27 cellular contexts compared by ENCODE assay signal in genomic region chr2:180513389-180513788, GRCh38.
"Had no signal": no experiment of that assay in that cellular context is flagged by ENCODE, and none has a peak within 500 bp of the region (broad histone marks: within the 10 kb centered on the region; RNA-seq: fewer than 3 reads in every experiment).

No MANE protein-coding gene starts in this region.

- H3K36me3 ChIP-seq: stomach, suprapubic skin, thoracic aorta, thyroid gland, tibial artery, tibial nerve, transverse colon, upper lobe of left lung, upper lobe of right lung, uterus, vagina had no signal

- H3K4me3 ChIP-seq: stomach, suprapubic skin, testis, thoracic aorta, thyroid gland, tibial artery, tibial nerve, transverse colon, upper lobe of left lung, upper lobe of right lung, uterus, vagina had no signal

- H3K9me3 ChIP-seq: stomach, suprapubic skin, testis, thoracic aorta, thyroid gland, tibial artery, tibial nerve, transverse colon, upper lobe of left lung, upper lobe of right lung, uterus, vagina had no signal

- H3K4me1 ChIP-seq: stomach, suprapubic skin, testis, thyroid gland, tibial artery, tibial nerve, transverse colon, upper lobe of left lung, upper lobe of right lung, uterus, vagina had no signal

- H3K27me3 ChIP-seq: stomach, suprapubic skin, testis, thyroid gland, tibial artery, tibial nerve, transverse colon, upper lobe of left lung, uterus, vagina had no signal

- ATAC-seq: stimulated activated effector memory CD8-positive, alpha-beta T cell treated with anti-CD3 and anti-CD28 coated beads, Interleukin-12 subunit alpha, Interleukin-12 subunit beta, amount 100 ng/mL, for 72 hours; stimulated activated memory B cell treated with anti-CD40 and anti-IgM and Interleukin-4, amounts not matched to agents 10 μg/mL and 1 μg/mL and 100 μg/mL, for 72 hours; stimulated activated naive B cell treated with anti-CD40 and anti-IgM and Interleukin-4, amounts not matched to agents 10 μg/mL and 1 μg/mL and 100 μg/mL, for 72 hours; stimulated activated naive CD8-positive, alpha-beta T cell treated with anti-CD3 and anti-CD28 coated beads, Interleukin-15, amount 100 ng/mL, for 72 hours; stimulated activated naive CD8-positive, alpha-beta T cell treated with anti-CD3 and anti-CD28 coated beads, Interleukin-15, Interleukin-2, amounts not matched to agents 100 U/mL and 50 U/mL, for 24 hours; upper lobe of right lung had no signal

- FAIRE-seq: urothelium cell line had no signal

- H3K27ac ChIP-seq: stomach, suprapubic skin, testis, thoracic aorta, thyroid gland, tibial artery, tibial nerve, transverse colon, upper lobe of left lung, upper lobe of right lung, uterus, vagina had no signal

- DNase-seq: stimulated activated CD4-positive, alpha-beta T cell treated with anti-CD3 and anti-CD28 coated beads, Interleukin-2, amount 100 ng/mL, for 48 hours; stimulated activated CD4-positive, alpha-beta T cell treated with anti-CD3 and anti-CD28 coated beads, Interleukin-4, amount 100 ng/mL, for 1 hour; stimulated activated CD4-positive, alpha-beta T cell treated with anti-CD3 and anti-CD28 coated beads, Interleukin-4, amount 100 ng/mL, for 24 hours; stimulated activated CD4-positive, alpha-beta T cell treated with anti-CD3 and anti-CD28 coated beads, Interleukin-4, amount 100 ng/mL, for 4 hours; stimulated activated CD8-positive, alpha-beta memory T cell treated with anti-CD3 and anti-CD28 coated beads, Interleukin-4, amount 100 ng/mL, for 48 hours; stimulated activated naive B cell treated with anti-CD40 and anti-IgM and Interleukin-4, amounts not matched to agents 10 μg/mL and 1 μg/mL and 100 μg/mL, for 72 hours; stimulated activated naive CD4-positive, alpha-beta T cell; stimulated activated naive CD4-positive, alpha-beta T cell treated with Interleukin-2 at 50 U/mL for 16 hours; stimulated activated naive CD8-positive, alpha-beta T cell treated with anti-CD3 and anti-CD28 coated beads, Interleukin-15, amount 100 ng/mL, for 72 hours; stimulated activated naive CD8-positive, alpha-beta T cell treated with anti-CD3 and anti-CD28 coated beads, Interleukin-15, Interleukin-2, amounts not matched to agents 100 U/mL and 50 U/mL, for 24 hours; stomach; substantia nigra; testis; thyroid gland; tibial artery; transverse colon; trophoblast cell; upper lobe of left lung; upper lobe of right lung; uterus had no signal
